In the genomic region with DNA sequence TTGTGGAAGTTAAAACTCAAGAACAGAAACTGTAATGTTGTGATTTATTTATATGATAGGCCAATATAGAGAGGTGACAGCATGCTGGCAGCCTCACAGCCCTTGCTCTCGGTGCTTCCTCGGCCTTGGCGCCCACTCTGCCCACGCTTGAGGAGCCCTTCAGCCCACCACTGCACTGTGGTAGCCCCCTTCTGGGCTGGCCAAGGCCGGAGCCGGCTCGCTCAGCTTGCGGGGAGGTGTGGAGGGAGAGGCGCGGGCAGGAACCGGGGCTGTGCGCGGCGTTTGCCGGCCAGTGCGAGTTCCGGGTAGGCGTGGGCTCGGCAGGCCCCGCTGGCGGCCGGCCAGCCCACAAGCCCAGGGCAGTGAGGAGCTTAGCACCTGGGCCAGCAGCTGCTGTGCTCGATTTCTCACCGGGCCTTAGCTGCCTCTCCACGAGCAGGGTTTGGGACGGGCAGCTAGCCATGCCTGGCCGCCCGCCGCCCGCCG, we compare ENCODE assay signal across 1 cellular context.
A peak's percentile ranks its signal among the peaks of the same experiment; 100 is the strongest.
TF ChIP-seq lines count a peak whose summit lies in the region.

No MANE protein-coding gene starts in this region.

TF ChIP-seq in HepG2, 621 proteins besides CTCF, POLR2A, EP300 and RAD21 (continued from another document and continues in another):
- TF ChIP-seq, protein P1, sequence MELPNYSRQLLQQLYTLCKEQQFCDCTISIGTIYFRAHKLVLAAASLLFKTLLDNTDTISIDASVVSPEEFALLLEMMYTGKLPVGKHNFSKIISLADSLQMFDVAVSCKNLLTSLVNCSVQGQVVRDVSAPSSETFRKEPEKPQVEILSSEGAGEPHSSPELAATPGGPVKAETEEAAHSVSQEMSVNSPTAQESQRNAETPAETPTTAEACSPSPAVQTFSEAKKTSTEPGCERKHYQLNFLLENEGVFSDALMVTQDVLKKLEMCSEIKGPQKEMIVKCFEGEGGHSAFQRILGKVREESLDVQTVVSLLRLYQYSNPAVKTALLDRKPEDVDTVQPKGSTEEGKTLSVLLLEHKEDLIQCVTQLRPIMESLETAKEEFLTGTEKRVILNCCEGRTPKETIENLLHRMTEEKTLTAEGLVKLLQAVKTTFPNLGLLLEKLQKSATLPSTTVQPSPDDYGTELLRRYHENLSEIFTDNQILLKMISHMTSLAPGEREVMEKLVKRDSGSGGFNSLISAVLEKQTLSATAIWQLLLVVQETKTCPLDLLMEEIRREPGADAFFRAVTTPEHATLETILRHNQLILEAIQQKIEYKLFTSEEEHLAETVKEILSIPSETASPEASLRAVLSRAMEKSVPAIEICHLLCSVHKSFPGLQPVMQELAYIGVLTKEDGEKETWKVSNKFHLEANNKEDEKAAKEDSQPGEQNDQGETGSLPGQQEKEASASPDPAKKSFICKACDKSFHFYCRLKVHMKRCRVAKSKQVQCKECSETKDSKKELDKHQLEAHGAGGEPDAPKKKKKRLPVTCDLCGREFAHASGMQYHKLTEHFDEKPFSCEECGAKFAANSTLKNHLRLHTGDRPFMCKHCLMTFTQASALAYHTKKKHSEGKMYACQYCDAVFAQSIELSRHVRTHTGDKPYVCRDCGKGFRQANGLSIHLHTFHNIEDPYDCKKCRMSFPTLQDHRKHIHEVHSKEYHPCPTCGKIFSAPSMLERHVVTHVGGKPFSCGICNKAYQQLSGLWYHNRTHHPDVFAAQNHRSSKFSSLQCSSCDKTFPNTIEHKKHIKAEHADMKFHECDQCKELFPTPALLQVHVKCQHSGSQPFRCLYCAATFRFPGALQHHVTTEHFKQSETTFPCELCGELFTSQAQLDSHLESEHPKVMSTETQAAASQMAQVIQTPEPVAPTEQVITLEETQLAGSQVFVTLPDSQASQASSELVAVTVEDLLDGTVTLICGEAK (IDR thresholded peaks at IDR 0.05), result no peak
- TF ChIP-seq, protein P1 (CRISPR knock-in tag; IDR thresholded peaks at IDR 0.05), result peak; percentile 58; the same call in 1 of the 2 replicates
- TF ChIP-seq NR0B2 (CRISPR knock-in tag; IDR thresholded peaks at IDR 0.05), result no peak
- no peak for TF ChIP-seq NR2C2 (CRISPR knock-in tag; IDR thresholded peaks at IDR 0.05; ENCODE audit: borderline replicate concordance)
- TF ChIP-seq, protein P2, sequence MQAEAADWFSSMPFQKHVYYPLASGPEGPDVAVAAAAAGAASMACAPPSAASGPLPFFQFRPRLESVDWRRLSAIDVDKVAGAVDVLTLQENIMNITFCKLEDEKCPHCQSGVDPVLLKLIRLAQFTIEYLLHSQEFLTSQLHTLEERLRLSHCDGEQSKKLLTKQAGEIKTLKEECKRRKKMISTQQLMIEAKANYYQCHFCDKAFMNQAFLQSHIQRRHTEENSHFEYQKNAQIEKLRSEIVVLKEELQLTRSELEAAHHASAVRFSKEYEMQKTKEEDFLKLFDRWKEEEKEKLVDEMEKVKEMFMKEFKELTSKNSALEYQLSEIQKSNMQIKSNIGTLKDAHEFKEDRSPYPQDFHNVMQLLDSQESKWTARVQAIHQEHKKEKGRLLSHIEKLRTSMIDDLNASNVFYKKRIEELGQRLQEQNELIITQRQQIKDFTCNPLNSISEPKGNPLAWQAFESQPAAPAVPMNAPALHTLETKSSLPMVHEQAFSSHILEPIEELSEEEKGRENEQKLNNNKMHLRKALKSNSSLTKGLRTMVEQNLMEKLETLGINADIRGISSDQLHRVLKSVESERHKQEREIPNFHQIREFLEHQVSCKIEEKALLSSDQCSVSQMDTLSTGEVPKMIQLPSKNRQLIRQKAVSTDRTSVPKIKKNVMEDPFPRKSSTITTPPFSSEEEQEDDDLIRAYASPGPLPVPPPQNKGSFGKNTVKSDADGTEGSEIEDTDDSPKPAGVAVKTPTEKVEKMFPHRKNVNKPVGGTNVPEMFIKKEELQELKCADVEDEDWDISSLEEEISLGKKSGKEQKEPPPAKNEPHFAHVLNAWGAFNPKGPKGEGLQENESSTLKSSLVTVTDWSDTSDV (CRISPR knock-in tag; IDR thresholded peaks at IDR 0.05), result no peak
- TF ChIP-seq MYNN (CRISPR knock-in tag; IDR thresholded peaks at IDR 0.05; ENCODE audit: low read depth), result no peak
- TF ChIP-seq ZNF343 (CRISPR knock-in tag; IDR thresholded peaks at IDR 0.05), result 0 out of 2 replicates have a peak, but pooled peaks have one; percentile 47
- no peak for TF ChIP-seq CREB1 (IDR thresholded peaks at IDR 0.05)
- no peak for TF ChIP-seq CREB1 (CRISPR knock-in tag; IDR thresholded peaks at IDR 0.05)
- 0 out of 2 replicates have a peak, but pooled peaks have one; percentile 3 for TF ChIP-seq ZNF589 (CRISPR knock-in tag; conservative IDR thresholded peaks at IDR 0.05)
- TF ChIP-seq ZNF788 (CRISPR knock-in tag; IDR thresholded peaks at IDR 0.05; ENCODE audit: borderline replicate concordance), result peak; percentile 59; the same call in 1 of the 2 replicates
- no peak for TF ChIP-seq CHD2 (IDR thresholded peaks at IDR 0.05; ENCODE audit: low read depth, low read length)
- no peak for TF ChIP-seq PCBP1 (IDR thresholded peaks at IDR 0.05; ENCODE audit: borderline replicate concordance, low read depth, low read length)
- TF ChIP-seq ZNF550 (CRISPR knock-in tag; IDR thresholded peaks at IDR 0.05; ENCODE audit: borderline replicate concordance), result no peak
- no peak for TF ChIP-seq BORCS8-MEF2B (CRISPR knock-in tag; IDR thresholded peaks at IDR 0.05)
- no peak for TF ChIP-seq NFE2L1 (CRISPR knock-in tag; IDR thresholded peaks at IDR 0.05; ENCODE audit: borderline replicate concordance)
- TF ChIP-seq AHR (CRISPR knock-in tag; IDR thresholded peaks at IDR 0.05), result no peak
- TF ChIP-seq SPEN (CRISPR knock-in tag; IDR thresholded peaks at IDR 0.05; ENCODE audit: low read depth), result peak; percentile 63
- TF ChIP-seq, protein P3, sequence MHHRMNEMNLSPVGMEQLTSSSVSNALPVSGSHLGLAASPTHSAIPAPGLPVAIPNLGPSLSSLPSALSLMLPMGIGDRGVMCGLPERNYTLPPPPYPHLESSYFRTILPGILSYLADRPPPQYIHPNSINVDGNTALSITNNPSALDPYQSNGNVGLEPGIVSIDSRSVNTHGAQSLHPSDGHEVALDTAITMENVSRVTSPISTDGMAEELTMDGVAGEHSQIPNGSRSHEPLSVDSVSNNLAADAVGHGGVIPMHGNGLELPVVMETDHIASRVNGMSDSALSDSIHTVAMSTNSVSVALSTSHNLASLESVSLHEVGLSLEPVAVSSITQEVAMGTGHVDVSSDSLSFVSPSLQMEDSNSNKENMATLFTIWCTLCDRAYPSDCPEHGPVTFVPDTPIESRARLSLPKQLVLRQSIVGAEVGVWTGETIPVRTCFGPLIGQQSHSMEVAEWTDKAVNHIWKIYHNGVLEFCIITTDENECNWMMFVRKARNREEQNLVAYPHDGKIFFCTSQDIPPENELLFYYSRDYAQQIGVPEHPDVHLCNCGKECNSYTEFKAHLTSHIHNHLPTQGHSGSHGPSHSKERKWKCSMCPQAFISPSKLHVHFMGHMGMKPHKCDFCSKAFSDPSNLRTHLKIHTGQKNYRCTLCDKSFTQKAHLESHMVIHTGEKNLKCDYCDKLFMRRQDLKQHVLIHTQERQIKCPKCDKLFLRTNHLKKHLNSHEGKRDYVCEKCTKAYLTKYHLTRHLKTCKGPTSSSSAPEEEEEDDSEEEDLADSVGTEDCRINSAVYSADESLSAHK (CRISPR knock-in tag; IDR thresholded peaks at IDR 0.05; ENCODE audit: borderline replicate concordance), result no peak
- no peak for TF ChIP-seq MEIS1 (CRISPR knock-in tag; IDR thresholded peaks at IDR 0.05; ENCODE audit: borderline replicate concordance)
- TF ChIP-seq, protein P4, sequence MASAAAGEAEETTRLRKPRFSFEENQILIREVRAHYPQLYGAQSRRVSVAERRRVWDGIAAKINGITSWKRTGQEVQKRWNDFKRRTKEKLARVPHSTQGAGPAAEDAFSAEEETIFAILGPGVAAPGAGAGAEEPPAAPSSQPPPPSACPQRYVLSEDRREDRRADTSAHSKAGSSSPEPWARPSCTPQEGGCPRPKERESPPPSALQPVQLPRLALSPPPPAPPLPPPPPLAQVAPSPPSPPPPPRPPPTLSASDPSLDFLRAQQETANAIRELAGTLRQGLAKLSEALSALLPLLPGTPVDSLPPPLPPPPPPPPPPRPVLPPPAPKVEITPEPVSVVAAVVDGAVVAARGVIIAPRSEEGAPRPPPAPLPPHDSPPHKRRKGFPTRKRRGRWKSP (CRISPR knock-in tag; IDR thresholded peaks at IDR 0.05), result peak; percentile 26; the same call in 1 of the 2 replicates
- peak; percentile 67; the same call in 1 of the 2 replicates for TF ChIP-seq ARID4A (CRISPR knock-in tag; IDR thresholded peaks at IDR 0.05; ENCODE audit: borderline replicate concordance)
- TF ChIP-seq ZFP90 (CRISPR knock-in tag; IDR thresholded peaks at IDR 0.05; ENCODE audit: borderline replicate concordance), result peak; percentile 33; the same call in 1 of the 2 replicates
- TF ChIP-seq YEATS4 (CRISPR knock-in tag; IDR thresholded peaks at IDR 0.05; ENCODE audit: borderline replicate concordance), result peak; percentile 70; the same call in 1 of the 2 replicates
- TF ChIP-seq ZNF720 (CRISPR knock-in tag; IDR thresholded peaks at IDR 0.05), result no peak
- TF ChIP-seq ZFYVE20 (CRISPR knock-in tag; IDR thresholded peaks at IDR 0.05; ENCODE audit: borderline replicate concordance, low read depth), result no peak
- no peak for TF ChIP-seq ZBTB21 (CRISPR knock-in tag; IDR thresholded peaks at IDR 0.05)
- TF ChIP-seq UBTF (CRISPR knock-in tag; IDR thresholded peaks at IDR 0.05), result peak; percentile 95
- TF ChIP-seq ELF1 (CRISPR knock-in tag; IDR thresholded peaks at IDR 0.05), result peak; percentile 65
- peak; percentile 42; the same call in 1 of the 2 replicates for TF ChIP-seq ZNF768 (CRISPR knock-in tag; IDR thresholded peaks at IDR 0.05)
- TF ChIP-seq ZNF30 (CRISPR knock-in tag; IDR thresholded peaks at IDR 0.05), result no peak
- no peak for TF ChIP-seq HMG20B (CRISPR knock-in tag; conservative IDR thresholded peaks at IDR 0.05)
- TF ChIP-seq ZFP36L2 (CRISPR knock-in tag; IDR thresholded peaks at IDR 0.05), result no peak
